Comparison of ENCODE assay signal across 25 cellular contexts in genomic region chr20:36060676-36061075, GRCh38.
"Had no signal": no experiment of that assay in that cellular context is flagged by ENCODE, and none has a peak within 500 bp of the region (broad histone marks: within the 10 kb centered on the region; RNA-seq: fewer than 3 reads in every experiment).

No MANE protein-coding gene starts in this region.

- H3K4me1 ChIP-seq: gastrocnemius medialis had no signal

- H3K9me3 ChIP-seq: gastrocnemius medialis, left lung, prostate gland, testis, tibial artery, upper lobe of right lung, vagina had no signal

- H3K27me3 ChIP-seq: dorsolateral prefrontal cortex, gastrocnemius medialis, left lung, sigmoid colon, testis, tibial artery, upper lobe of right lung, vagina had no signal

- H3K36me3 ChIP-seq: gastrocnemius medialis, left lung, prostate gland, sigmoid colon, spleen, tibial artery, upper lobe of right lung, vagina had no signal

- H3K4me3 ChIP-seq: dorsolateral prefrontal cortex, gastrocnemius medialis, left lung, prostate gland, sigmoid colon, skin epidermis, spleen, testis, tibial artery, upper lobe of right lung, vagina had no signal

- ATAC-seq: gastrocnemius medialis; left cardiac atrium; left lung; naive thymus-derived CD8-positive, alpha-beta T cell; right cardiac atrium; stimulated activated memory B cell treated with anti-CD40 and anti-IgM and Interleukin-4, amounts not matched to agents 10 μg/mL and 1 μg/mL and 100 μg/mL, for 72 hours; stimulated activated naive CD8-positive, alpha-beta T cell treated with anti-CD3 and anti-CD28 coated beads, Interleukin-15, Interleukin-2, amounts not matched to agents 100 U/mL and 50 U/mL, for 24 hours; upper lobe of right lung had no signal

- DNase-seq: dorsolateral prefrontal cortex; effector CD8-positive, alpha-beta T cell; foreskin fibroblast; gastrocnemius medialis; head of caudate nucleus; left cardiac atrium; left lung; mesendoderm; midbrain; naive thymus-derived CD8-positive, alpha-beta T cell; nephron progenitor cell; nucleus accumbens; right cardiac atrium; sigmoid colon; spleen; stimulated activated CD4-positive, alpha-beta T cell treated with anti-CD3 and anti-CD28 coated beads, Interleukin-4, amount 100 ng/mL, for 4 hours; stimulated activated naive CD8-positive, alpha-beta T cell treated with anti-CD3 and anti-CD28 coated beads, Interleukin-15, Interleukin-2, amounts not matched to agents 100 U/mL and 50 U/mL, for 24 hours; substantia nigra; testis; tibial artery; upper lobe of right lung had no signal

- H3K27ac ChIP-seq: gastrocnemius medialis, left lung, prostate gland, sigmoid colon, skin epidermis, spleen, testis, tibial artery, upper lobe of right lung, vagina had no signal
